ENCODE assay signal across 1 cellular context in the genomic region with DNA sequence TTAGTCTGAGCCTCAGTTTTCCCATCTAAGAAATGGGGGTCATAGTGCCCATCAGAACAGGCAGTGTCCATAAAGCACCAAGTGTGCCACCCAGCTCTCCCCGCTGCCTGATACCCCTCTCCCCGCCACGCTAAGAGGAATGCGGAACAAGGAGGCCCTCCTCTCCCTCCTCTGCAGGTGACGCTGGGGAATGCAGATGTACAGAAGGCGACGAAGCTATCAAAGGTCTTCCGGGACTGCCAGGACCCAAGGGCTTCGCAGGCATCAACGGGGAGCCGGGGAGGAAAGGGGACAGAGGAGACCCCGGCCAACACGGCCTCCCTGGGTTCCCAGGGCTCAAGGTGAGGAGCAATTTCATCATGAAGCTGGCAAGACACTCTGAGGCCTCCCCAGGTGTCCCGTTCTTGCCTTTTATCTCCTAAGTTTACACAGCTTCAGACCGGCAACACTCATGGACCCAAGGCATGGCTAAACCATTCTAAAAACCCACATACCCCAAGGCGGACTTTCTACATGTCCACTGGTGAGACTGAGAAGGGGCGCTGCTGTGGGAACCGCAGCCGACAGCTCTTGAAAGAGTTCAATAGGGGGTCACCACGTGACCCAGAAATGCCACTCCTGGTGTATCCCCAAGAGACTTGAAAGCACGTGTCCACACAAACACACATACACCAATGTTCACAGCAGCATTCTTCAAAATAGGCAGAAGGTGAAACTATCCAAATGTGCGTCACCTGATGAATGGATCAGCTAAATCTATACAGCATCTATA.
TF ChIP-seq lines count a peak whose summit lies in the region.

No MANE protein-coding gene starts in this region.

TF ChIP-seq in GM12878, 131 proteins besides CTCF, POLR2A, EP300 and RAD21 (continued from another document):
- TF ChIP-seq, protein P1, sequence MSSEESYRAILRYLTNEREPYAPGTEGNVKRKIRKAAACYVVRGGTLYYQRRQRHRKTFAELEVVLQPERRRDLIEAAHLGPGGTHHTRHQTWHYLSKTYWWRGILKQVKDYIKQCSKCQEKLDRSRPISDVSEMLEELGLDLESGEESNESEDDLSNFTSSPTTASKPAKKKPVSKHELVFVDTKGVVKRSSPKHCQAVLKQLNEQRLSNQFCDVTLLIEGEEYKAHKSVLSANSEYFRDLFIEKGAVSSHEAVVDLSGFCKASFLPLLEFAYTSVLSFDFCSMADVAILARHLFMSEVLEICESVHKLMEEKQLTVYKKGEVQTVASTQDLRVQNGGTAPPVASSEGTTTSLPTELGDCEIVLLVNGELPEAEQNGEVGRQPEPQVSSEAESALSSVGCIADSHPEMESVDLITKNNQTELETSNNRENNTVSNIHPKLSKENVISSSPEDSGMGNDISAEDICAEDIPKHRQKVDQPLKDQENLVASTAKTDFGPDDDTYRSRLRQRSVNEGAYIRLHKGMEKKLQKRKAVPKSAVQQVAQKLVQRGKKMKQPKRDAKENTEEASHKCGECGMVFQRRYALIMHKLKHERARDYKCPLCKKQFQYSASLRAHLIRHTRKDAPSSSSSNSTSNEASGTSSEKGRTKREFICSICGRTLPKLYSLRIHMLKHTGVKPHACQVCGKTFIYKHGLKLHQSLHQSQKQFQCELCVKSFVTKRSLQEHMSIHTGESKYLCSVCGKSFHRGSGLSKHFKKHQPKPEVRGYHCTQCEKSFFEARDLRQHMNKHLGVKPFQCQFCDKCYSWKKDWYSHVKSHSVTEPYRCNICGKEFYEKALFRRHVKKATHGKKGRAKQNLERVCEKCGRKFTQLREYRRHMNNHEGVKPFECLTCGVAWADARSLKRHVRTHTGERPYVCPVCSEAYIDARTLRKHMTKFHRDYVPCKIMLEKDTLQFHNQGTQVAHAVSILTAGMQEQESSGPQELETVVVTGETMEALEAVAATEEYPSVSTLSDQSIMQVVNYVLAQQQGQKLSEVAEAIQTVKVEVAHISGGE (CRISPR knock-in tag; IDR thresholded peaks at IDR 0.05): no peak
- TF ChIP-seq CBFB (IDR thresholded peaks at IDR 0.05; ENCODE audit: low read depth) (no peak), SREBF2 (IDR thresholded peaks at IDR 0.05; ENCODE audit: low read length) (no peak), IKZF1 (conservative IDR thresholded peaks at IDR 0.05) (peak; percentile 54), NR2F1 (conservative IDR thresholded peaks at IDR 0.05) (peak; percentile 49), ZNF207 (IDR thresholded peaks at IDR 0.05; ENCODE audit: borderline replicate concordance) (no peak), ZSCAN29 (IDR thresholded peaks at IDR 0.05) (peak; percentile 70; the same call in 1 of the 2 replicates), MEF2B (IDR thresholded peaks at IDR 0.05; ENCODE audit: partially characterized antibody, poor library complexity, severe bottlenecking) (peak; percentile 93), ATF7 (IDR thresholded peaks at IDR 0.05; ENCODE audit: low read depth) (0 out of 2 replicates have a peak, but pooled peaks have one; percentile 25), RAD51 (IDR thresholded peaks at IDR 0.05) (peak; percentile 94)
- TF ChIP-seq, protein P2, sequence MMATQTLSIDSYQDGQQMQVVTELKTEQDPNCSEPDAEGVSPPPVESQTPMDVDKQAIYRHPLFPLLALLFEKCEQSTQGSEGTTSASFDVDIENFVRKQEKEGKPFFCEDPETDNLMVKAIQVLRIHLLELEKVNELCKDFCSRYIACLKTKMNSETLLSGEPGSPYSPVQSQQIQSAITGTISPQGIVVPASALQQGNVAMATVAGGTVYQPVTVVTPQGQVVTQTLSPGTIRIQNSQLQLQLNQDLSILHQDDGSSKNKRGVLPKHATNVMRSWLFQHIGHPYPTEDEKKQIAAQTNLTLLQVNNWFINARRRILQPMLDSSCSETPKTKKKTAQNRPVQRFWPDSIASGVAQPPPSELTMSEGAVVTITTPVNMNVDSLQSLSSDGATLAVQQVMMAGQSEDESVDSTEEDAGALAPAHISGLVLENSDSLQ (IDR thresholded peaks at IDR 0.05): peak; percentile 49; the same call in 1 of the 2 replicates
- TF ChIP-seq, protein P3, sequence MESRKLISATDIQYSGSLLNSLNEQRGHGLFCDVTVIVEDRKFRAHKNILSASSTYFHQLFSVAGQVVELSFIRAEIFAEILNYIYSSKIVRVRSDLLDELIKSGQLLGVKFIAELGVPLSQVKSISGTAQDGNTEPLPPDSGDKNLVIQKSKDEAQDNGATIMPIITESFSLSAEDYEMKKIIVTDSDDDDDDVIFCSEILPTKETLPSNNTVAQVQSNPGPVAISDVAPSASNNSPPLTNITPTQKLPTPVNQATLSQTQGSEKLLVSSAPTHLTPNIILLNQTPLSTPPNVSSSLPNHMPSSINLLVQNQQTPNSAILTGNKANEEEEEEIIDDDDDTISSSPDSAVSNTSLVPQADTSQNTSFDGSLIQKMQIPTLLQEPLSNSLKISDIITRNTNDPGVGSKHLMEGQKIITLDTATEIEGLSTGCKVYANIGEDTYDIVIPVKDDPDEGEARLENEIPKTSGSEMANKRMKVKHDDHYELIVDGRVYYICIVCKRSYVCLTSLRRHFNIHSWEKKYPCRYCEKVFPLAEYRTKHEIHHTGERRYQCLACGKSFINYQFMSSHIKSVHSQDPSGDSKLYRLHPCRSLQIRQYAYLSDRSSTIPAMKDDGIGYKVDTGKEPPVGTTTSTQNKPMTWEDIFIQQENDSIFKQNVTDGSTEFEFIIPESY (IDR thresholded peaks at IDR 0.05): no peak
- TF ChIP-seq, protein P4, sequence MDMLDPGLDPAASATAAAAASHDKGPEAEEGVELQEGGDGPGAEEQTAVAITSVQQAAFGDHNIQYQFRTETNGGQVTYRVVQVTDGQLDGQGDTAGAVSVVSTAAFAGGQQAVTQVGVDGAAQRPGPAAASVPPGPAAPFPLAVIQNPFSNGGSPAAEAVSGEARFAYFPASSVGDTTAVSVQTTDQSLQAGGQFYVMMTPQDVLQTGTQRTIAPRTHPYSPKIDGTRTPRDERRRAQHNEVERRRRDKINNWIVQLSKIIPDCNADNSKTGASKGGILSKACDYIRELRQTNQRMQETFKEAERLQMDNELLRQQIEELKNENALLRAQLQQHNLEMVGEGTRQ (IDR thresholded peaks at IDR 0.05; ENCODE audit: borderline replicate concordance, low read depth, low read length): peak; percentile 58; the same call in 1 of the 2 replicates
TF ChIP-seq in GM12878: peak in this region for 10.
